Comparison of ENCODE assay signal across 26 cellular contexts in genomic region chr11:75797116-75797515, GRCh38. TPM values are rescaled to one million over a fixed set of nuclear protein-coding genes. Genes with fewer than 3 reads are reported as not detected.
DNase-seq lines count a peak whose midpoint lies in the region; ATAC-seq and TF ChIP-seq lines count a peak whose summit lies in the region.
"Had no signal": no experiment of that assay in that cellular context is flagged by ENCODE, and none has a peak within 500 bp of the region (broad histone marks: within the 10 kb centered on the region; RNA-seq: fewer than 3 reads in every experiment).

No MANE protein-coding gene starts in this region.

- CTCF ChIA-PET in activated B cell treated with CpG ODN at 0.5 μM for 24 hours (lab: Charles Lee) (no interaction called here), SK-N-SH (lab: Yijun Ruan, JAX) (interaction anchor here (0.9 to 1.1 kb wide), 2 partner anchors 74 to 100 kb away, joined by 3 read pairs; no protein-coding TSS in a partner anchor)

- H3K4me3 Mint-ChIP-seq in activated B cell treated with CpG ODN at 0.5 μM for 24 hours, result no peak overlapping the region
- no peak overlapping the region for H3K4me3 Mint-ChIP-seq in memory B cell
- H3K4me3 Mint-ChIP-seq: activated naive CD8-positive, alpha-beta T cell treated with anti-CD3 and anti-CD28 coated beads, Interleukin-2, amount 50 U/mL, for 24 hours; activated T-cell treated with anti-CD3 and anti-CD28 coated beads, Interleukin-2, amount 50 U/mL, for 4 hours; CD4-positive, alpha-beta memory T cell had no signal

- H3K4me3 ChIP-seq in SK-N-SH (ENCODE audit: low read depth in 2 of 2, low read length in 1 of 2) (no peak overlapping the region), prostate gland (no peak overlapping the region)
- H3K4me3 ChIP-seq: HAP-1, pancreas, testis had no signal

- no peak for TF ChIP-seq RAD21 in SK-N-SH (IDR thresholded peaks at IDR 0.05; ENCODE audit: low read length)

- H3K4me1 Mint-ChIP-seq in activated B cell treated with CpG ODN at 0.5 μM for 24 hours, result peaks cover 5% of the 10 kb centered on the region
- no peaks in the 10 kb centered on the region for H3K4me1 Mint-ChIP-seq in memory B cell
- H3K4me1 Mint-ChIP-seq: activated naive CD8-positive, alpha-beta T cell treated with anti-CD3 and anti-CD28 coated beads, Interleukin-2, amount 50 U/mL, for 24 hours had no signal

- H2AFZ ChIP-seq in SK-N-SH (ENCODE audit: low read depth), result no peak overlapping the region

- TF ChIP-seq CTCF in activated B cell treated with CpG ODN at 0.5 μM for 24 hours (IDR thresholded peaks at IDR 0.05) (no peak), SK-N-SH (IDR thresholded peaks at IDR 0.05) (no peak), prostate gland (IDR thresholded peaks at IDR 0.05) (no peak)

- H3K27ac ChIP-seq in SK-N-SH (ENCODE audit: low read depth in 2 of 2, low read length in 1 of 2) (no peak overlapping the region), prostate gland (no peak overlapping the region), caudate nucleus (ENCODE audit: low read depth, low read length) (no peak overlapping the region)
- H3K27ac ChIP-seq: pancreas, testis, VCaP had no signal

- TF ChIP-seq POLR2A in prostate gland (IDR thresholded peaks at IDR 0.05), result no peak

- no peaks in the 10 kb centered on the region for H3K79me2 ChIP-seq in SK-N-SH (ENCODE audit: insufficient read depth)

- H3K27me3 Mint-ChIP-seq in activated B cell treated with CpG ODN at 0.5 μM for 24 hours (no peaks in the 10 kb centered on the region), memory B cell (no peaks in the 10 kb centered on the region)
- H3K27me3 Mint-ChIP-seq: activated naive CD8-positive, alpha-beta T cell treated with anti-CD3 and anti-CD28 coated beads, Interleukin-2, amount 50 U/mL, for 24 hours; CD4-positive, alpha-beta memory T cell had no signal

- H3K9me2 ChIP-seq in SK-N-SH, result no peaks in the 10 kb centered on the region

- WGBS in SK-N-SH (ENCODE audit: low lambda C conversion rate), result 90% methylated on average over 6 of the region's 8 CpGs
- 87% methylated on average over 8 of the region's 8 CpGs for WGBS in prostate gland

- peak; percentile 51 for DNase-seq in cardiac septum (ENCODE audit: low spot score)
- no peak for DNase-seq in left ventricle myocardium superior
- DNase-seq in activated B cell treated with CpG ODN at 0.5 μM for 24 hours, result no peak
- no peak for DNase-seq in memory B cell (ENCODE audit: low spot score in 2 of 2)
- no peak for DNase-seq in SK-N-SH
- no peak for DNase-seq in DMS53 (lab: John Stamatoyannopoulos, UW)
- DNase-seq in prostate gland (ENCODE audit: low spot score), result no peak
- no peak for DNase-seq in caudate nucleus (lab: John Stamatoyannopoulos, UW)
- DNase-seq: 8988T; activated CD4-positive, alpha-beta T cell treated with anti-CD3 and anti-CD28 coated beads, Interleukin-2, amount 50 U/mL, for 1 hour; activated gamma-delta T cell treated with Interleukin-2 at 50 U/mL for 16 hours; activated naive CD8-positive, alpha-beta T cell treated with anti-CD3 and anti-CD28 coated beads, Interleukin-2, amount 50 U/mL, for 24 hours; activated T-cell treated with anti-CD3 and anti-CD28 coated beads, Interleukin-2, amount 50 U/mL, for 4 hours; CD4-positive, alpha-beta memory T cell; cerebellar nuclear complex; NCI-H1092; NCI-H1694 treated with DMSO at 0.1 percent for 48 hours; NCI-H2171 treated with DMSO at 0.1 percent for 48 hours; NCI-H524; stimulated activated naive CD4-positive, alpha-beta T cell treated with Interleukin-2 at 50 U/mL for 16 hours; testis had no signal

- ATAC-seq in left ventricle myocardium superior (no peak), activated B cell treated with CpG ODN at 0.5 μM for 24 hours (ENCODE audit: low read depth) (peak; percentile 56), memory B cell (ENCODE audit: low read depth) (peak; percentile 56)
- ATAC-seq: activated T-cell treated with anti-CD3 and anti-CD28 coated beads, Interleukin-2, amount 50 U/mL, for 4 hours; pancreas; Right ventricle myocardium inferior; sciatic nerve had no signal

- H4K20me1 ChIP-seq in SK-N-SH (ENCODE audit: insufficient read depth), result no peaks in the 10 kb centered on the region

- H3K36me3 ChIP-seq in SK-N-SH (replicated peaks in 1 of 2; ENCODE audit: control insufficient read depth in 1 of 2, insufficient read depth in 2 of 2, low read length in 1 of 2) (no peaks in the 10 kb centered on the region), prostate gland (no peaks in the 10 kb centered on the region)
- H3K36me3 ChIP-seq: HAP-1, pancreas had no signal

- H3K4me1 ChIP-seq in SK-N-SH (ENCODE audit: control insufficient read depth in 1 of 2, insufficient read depth in 2 of 2, low read depth in 1 of 2, low read length in 1 of 2) (peaks cover 0 to 10% of the 10 kb centered on the region in 2 experiments; a peak in 1 of 4 replicates), prostate gland (replicated peaks) (no peaks in the 10 kb centered on the region)
- H3K4me1 ChIP-seq: HAP-1, testis had no signal

- H3K27me3 ChIP-seq in SK-N-SH (ENCODE audit: insufficient read depth) (no peaks in the 10 kb centered on the region; the same call in 1 of the 2 replicates), prostate gland (replicated peaks; ENCODE audit: insufficient read depth) (no peaks in the 10 kb centered on the region)
- H3K27me3 ChIP-seq: pancreas, testis had no signal

- no peak overlapping the region for H3K27ac Mint-ChIP-seq in activated B cell treated with CpG ODN at 0.5 μM for 24 hours
- no peak overlapping the region for H3K27ac Mint-ChIP-seq in memory B cell
- H3K27ac Mint-ChIP-seq: activated naive CD8-positive, alpha-beta T cell treated with anti-CD3 and anti-CD28 coated beads, Interleukin-2, amount 50 U/mL, for 24 hours had no signal

- intact Hi-C loops in cardiac septum (cut with DNase I) (no loop called here), left ventricle myocardium superior (cut with micrococcal nuclease) (no loop called here), activated B cell treated with CpG ODN at 0.5 μM for 24 hours (cut with micrococcal nuclease) (no loop called here), prostate gland (cut with DNase I) (loop anchor here (10.0 kb wide), 1 partner anchor 518 kb away; no protein-coding TSS in a partner anchor)

- no peaks in the 10 kb centered on the region for H3F3A ChIP-seq in SK-N-SH (replicated peaks; ENCODE audit: insufficient read depth)

- H3K9me3 ChIP-seq in SK-N-SH (no peaks in the 10 kb centered on the region), prostate gland (no peaks in the 10 kb centered on the region)
- H3K9me3 ChIP-seq: HAP-1, pancreas, testis had no signal

- no peak for TF ChIP-seq EP300 in SK-N-SH (IDR thresholded peaks at IDR 0.05; ENCODE audit: borderline replicate concordance in 1 of 2, low read depth in 1 of 2, low read length in 1 of 2)

- no peak overlapping the region for H3K4me2 ChIP-seq in SK-N-SH

- H3K36me3 Mint-ChIP-seq in activated B cell treated with CpG ODN at 0.5 μM for 24 hours (ENCODE audit: low read depth) (peaks cover 35% of the 10 kb centered on the region), memory B cell (peaks cover 8% of the 10 kb centered on the region)
- H3K36me3 Mint-ChIP-seq: CD4-positive, alpha-beta memory T cell had no signal

- no peak overlapping the region for H3K9ac ChIP-seq in SK-N-SH

- H3K9me3 Mint-ChIP-seq in activated B cell treated with CpG ODN at 0.5 μM for 24 hours (no peaks in the 10 kb centered on the region), memory B cell (no peaks in the 10 kb centered on the region)
- H3K9me3 Mint-ChIP-seq: activated naive CD8-positive, alpha-beta T cell treated with anti-CD3 and anti-CD28 coated beads, Interleukin-2, amount 50 U/mL, for 24 hours; activated T-cell treated with anti-CD3 and anti-CD28 coated beads, Interleukin-2, amount 50 U/mL, for 4 hours; CD4-positive, alpha-beta memory T cell had no signal

- POLR2A ChIA-PET in activated B cell treated with CpG ODN at 0.5 μM for 24 hours (lab: Charles Lee), result no interaction called here
- POLR2A ChIA-PET in SK-N-SH (lab: Yijun Ruan, JAX), result no interaction called here

TF ChIP-seq in SK-N-SH, 30 proteins besides CTCF, POLR2A, EP300 and RAD21:
- no peak for TF ChIP-seq MXI1 (IDR thresholded peaks at IDR 0.05; ENCODE audit: low read depth, low read length)
- TF ChIP-seq TEAD4 (IDR thresholded peaks at IDR 0.05; ENCODE audit: borderline replicate concordance, insufficient read depth), result no peak
- no peak for TF ChIP-seq CHD2 (IDR thresholded peaks at IDR 0.05; ENCODE audit: low read length, partially characterized antibody)
- no peak for TF ChIP-seq ELF1 (IDR thresholded peaks at IDR 0.05)
- TF ChIP-seq GATA2 (CRISPR knock-in tag; IDR thresholded peaks at IDR 0.05), result no peak
- TF ChIP-seq SIN3A (IDR thresholded peaks at IDR 0.05; ENCODE audit: borderline replicate concordance, low read depth, low read length), result no peak

RNA-seq across cellular contexts. Expression of gene UVRAG, which starts 17.9 kb away (rescaled TPM):
- total RNA-seq in cardiac septum, result 13.9 TPM
- total RNA-seq in left ventricle myocardium superior, result 14.9 TPM
- total RNA-seq in activated B cell treated with CpG ODN at 0.5 μM for 24 hours, result 86.8 and 103 TPM in 2 replicates
- 5.8 and 7.7 TPM in 2 replicates for polyA plus RNA-seq in SK-N-SH (2012; rRNA removed)
- 7.4 and 7.8 TPM in 2 replicates for polyA plus RNA-seq in SK-N-SH (2012; cell fraction: cytosol; rRNA removed)
- 9.6 and 11.4 TPM in 2 replicates for polyA plus RNA-seq in SK-N-SH (2012; cell fraction: nucleus; rRNA removed)
- total RNA-seq in prostate gland, result 10 to 100 TPM; 13.9 to 25.2 TPM

RNA-seq across cellular contexts. Expression of gene DGAT2, which starts 28.5 kb away (rescaled TPM):
- total RNA-seq in cardiac septum (10.3 TPM), left ventricle myocardium superior (18.3 TPM), activated B cell treated with CpG ODN at 0.5 μM for 24 hours (6.9 and 7.9 TPM in 2 replicates), prostate gland (10 to 100 TPM in 1 of 2 donors, 1 to 10 TPM in 1; 5.6 to 24.6 TPM)
- polyA plus RNA-seq in SK-N-SH (2012; rRNA removed), result 1.1 and 1.4 TPM in 2 replicates
- polyA plus RNA-seq in SK-N-SH (2012; cell fraction: cytosol; rRNA removed), result 0.88 and 1.3 TPM in 2 replicates
- polyA plus RNA-seq in SK-N-SH (2012; cell fraction: nucleus; rRNA removed), result 0.87 and 0.93 TPM in 2 replicates
